ENCODE assay signal across 22 cellular contexts in genomic region chr15:77591960-77592613, GRCh38. TPM values are rescaled to one million over a fixed set of nuclear protein-coding genes. Genes with fewer than 3 reads are reported as not detected.
DNase-seq lines count a peak whose midpoint lies in the region; ATAC-seq and TF ChIP-seq lines count a peak whose summit lies in the region.
"Had no signal": no experiment of that assay in that cellular context is flagged by ENCODE, and none has a peak within 500 bp of the region (broad histone marks: within the 10 kb centered on the region; RNA-seq: fewer than 3 reads in every experiment).

No MANE protein-coding gene starts in this region.

- H3K4me1 ChIP-seq in testis = peaks cover 6% of the 10 kb centered on the region

- no peak overlapping the region for H3K4me3 ChIP-seq in WERI-Rb-1 (ENCODE audit: low read depth, low read length)
- H3K4me3 ChIP-seq in testis = no peak overlapping the region
- H3K4me3 ChIP-seq: BLaER1 treated with 17β-estradiol and CSF1 and Interleukin-3, amounts not matched to agents 10 nM and 100 nM; SJSA1 had no signal

- peaks cover 10% of the 10 kb centered on the region; the same call in 1 of the 2 replicates for H3K4me1 Mint-ChIP-seq in HFFc6 (ENCODE audit: low read depth)

- TF ChIP-seq POLR2A in testis (IDR thresholded peaks at IDR 0.05) = no peak

- no peak overlapping the region for H3K27ac ChIP-seq in WERI-Rb-1
- H3K27ac ChIP-seq in testis = no peak overlapping the region
- H3K27ac ChIP-seq: 22Rv1, SJSA1 had no signal

- H3K36me3 ChIP-seq in WERI-Rb-1 = no peaks in the 10 kb centered on the region
- H3K36me3 ChIP-seq in testis (ENCODE audit: low read depth, missing control alignments) = no peaks in the 10 kb centered on the region
- H3K36me3 ChIP-seq: BLaER1 treated with 17β-estradiol and CSF1 and Interleukin-3, amounts not matched to agents 10 nM and 100 nM; SJSA1 had no signal

- no peak for ATAC-seq in GM19035 (IDR thresholded peaks at IDR 0.05; ENCODE audit: unreplicated experiment)
- ATAC-seq: CD8-positive, alpha-beta T cell had no signal

- TF ChIP-seq CTCF in WERI-Rb-1 (IDR thresholded peaks at IDR 0.05; ENCODE audit: low read depth, low read length) (no peak), testis (IDR thresholded peaks at IDR 0.05) (no peak), HFFc6 (IDR thresholded peaks at IDR 0.05) (no peak)

- H3K9me3 Mint-ChIP-seq in HFFc6 = no peaks in the 10 kb centered on the region
- H3K9me3 Mint-ChIP-seq: CD8-positive, alpha-beta T cell had no signal

- peak; percentile 75 for DNase-seq in NCI-H82 (lab: John Stamatoyannopoulos, UW)
- DNase-seq in NCI-H82 treated with DMSO at 0.1 percent for 48 hours (lab: John Stamatoyannopoulos, UW; ENCODE audit: unreplicated experiment) = no peak
- DNase-seq in WERI-Rb-1 = peak; percentile 37
- peak; percentile 61 for DNase-seq in left kidney (ENCODE audit: low read depth, low spot score)
- DNase-seq in testis = peak; percentile 33
- no peak for DNase-seq in DMS79 (lab: John Stamatoyannopoulos, UW)
- no peak for DNase-seq in HFFc6
- DNase-seq: ACHN; CD8-positive, alpha-beta T cell; GDM1; KG1; NCI-H1092; NCI-H1436; NCI-H2029; NCI-H226; NCI-H510A treated with DMSO at 0.1 percent for 48 hours; NCI-H774; OCI-M1 had no signal

- H3K27me3 Mint-ChIP-seq in HFFc6 (ENCODE audit: insufficient read depth) = peaks cover 30% of the 10 kb centered on the region

- no peak overlapping the region for H3K4me3 Mint-ChIP-seq in HFFc6
- H3K4me3 Mint-ChIP-seq: CD8-positive, alpha-beta T cell had no signal

- H3K36me3 Mint-ChIP-seq in HFFc6 (ENCODE audit: low read depth) = no peaks in the 10 kb centered on the region
- H3K36me3 Mint-ChIP-seq: CD8-positive, alpha-beta T cell had no signal

- no peaks in the 10 kb centered on the region for H3K27me3 ChIP-seq in WERI-Rb-1 (ENCODE audit: insufficient read depth, low read depth, severe bottlenecking)
- no peaks in the 10 kb centered on the region for H3K27me3 ChIP-seq in testis
- H3K27me3 ChIP-seq: BLaER1 treated with 17β-estradiol and CSF1 and Interleukin-3, amounts not matched to agents 10 nM and 100 nM; SJSA1 had no signal

- intact Hi-C loops in testis (cut with DNase I; ENCODE audit: low total_unique reads) = no loop called here

- H3K9me3 ChIP-seq in WERI-Rb-1 (ENCODE audit: severe bottlenecking) = no peaks in the 10 kb centered on the region
- no peaks in the 10 kb centered on the region for H3K9me3 ChIP-seq in testis
- H3K9me3 ChIP-seq: BLaER1 treated with 17β-estradiol and CSF1 and Interleukin-3, amounts not matched to agents 10 nM and 100 nM; SJSA1 had no signal

- WGBS in testis, 2 donors = 60 to 66% methylated on average over 12 to 13 of the region's 13 CpGs

- H3K27ac Mint-ChIP-seq in HFFc6 = no peak overlapping the region
- H3K27ac Mint-ChIP-seq: CD8-positive, alpha-beta T cell had no signal

RNA-seq across cellular contexts. Expression of gene LINGO1, which starts 40.6 kb away (rescaled TPM):
- total RNA-seq in testis = 10 to 100 TPM; 16.6 to 22.4 TPM
- 16.7 TPM for polyA plus RNA-seq in testis (ENCODE audit: insufficient read depth, low read depth, low replicate concordance)
- total RNA-seq in HFFc6 (2021; fragmentation: NEBNext Ultra II Directional; extraction: Animal tissue kit (Norgen Biotek cat#: 25700)) = under 1 TPM in 2 of 6 experiments, not detected in 4; 0.09 to 0.11 TPM
- total RNA-seq: CD8-positive, alpha-beta T cell; SJSA1 had no signal

Comparison
In these comparisons a context has a peak if more than half of its experiments do, and no peak if none do; other contexts are left out.
1. DNase-seq: peak in NCI-H82 (single experiment), WERI-Rb-1 (single experiment), left kidney (single experiment) and testis (single experiment); none in NCI-H82 treated with DMSO at 0.1 percent for 48 hours (single experiment), DMS79 (single experiment) and HFFc6 (single experiment).
2. RNA of gene LINGO1, which starts 40.6 kb away (total RNA-seq): 16.6 to 22.4 TPM in testis; 0.09 to 0.11 TPM in HFFc6; every median in the first group is over 10 times any median in the second.